Comparison of ENCODE assay signal across 9 cellular contexts in the genomic region with DNA sequence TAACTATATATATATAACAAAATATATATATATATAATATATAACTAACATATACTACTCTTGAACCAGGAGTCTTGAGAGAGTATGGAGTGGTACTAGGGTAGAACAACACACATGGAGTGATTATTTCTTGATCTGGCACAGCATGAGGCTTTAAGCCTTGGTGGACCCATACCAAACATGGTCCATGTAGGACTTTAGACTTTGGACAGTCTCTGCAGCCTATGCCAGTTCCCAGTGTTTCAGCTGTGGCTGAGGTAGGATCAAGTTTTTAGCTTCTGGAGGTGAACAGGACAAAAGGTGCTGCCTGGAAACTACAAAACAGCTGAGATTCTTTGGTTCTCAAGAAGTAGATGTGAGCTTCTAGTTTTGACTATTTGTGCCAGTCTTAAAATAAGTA. TPM values are rescaled to one million over a fixed set of nuclear protein-coding genes. Genes with fewer than 3 reads are reported as not detected.
"Had no signal": no experiment of that assay in that cellular context is flagged by ENCODE, and none has a peak within 500 bp of the region (broad histone marks: within the 10 kb centered on the region; RNA-seq: fewer than 3 reads in every experiment).

No MANE protein-coding gene starts in this region.

- H3K27ac Mint-ChIP-seq: GM23338, H9, HFFc6, IgD-negative memory B cell had no signal

- H3K4me3 ChIP-seq: GM23338 had no signal

- FAIRE-seq: H1, H54 had no signal

- H3K9me3 Mint-ChIP-seq: GM23338, H9, HFFc6 had no signal

- H3K4me3 Mint-ChIP-seq: GM23338, H9, HFFc6, IgD-negative memory B cell had no signal

- ATAC-seq: GM23338 had no signal

- H3K27ac ChIP-seq: HL-60 had no signal

- DNase-seq: H9, HCEC 1CT, HFFc6, KBM-7 had no signal

- H3K4me1 Mint-ChIP-seq: GM23338, H9 had no signal

RNA-seq across cellular contexts. Expression of gene CORIN, which starts 20.6 kb away (rescaled TPM):
- total RNA-seq: GM23338 had no signal
- polyA plus RNA-seq: GM23338, IgD-negative memory B cell had no signal
